24 cellular contexts compared by ENCODE assay signal in the genomic region with DNA sequence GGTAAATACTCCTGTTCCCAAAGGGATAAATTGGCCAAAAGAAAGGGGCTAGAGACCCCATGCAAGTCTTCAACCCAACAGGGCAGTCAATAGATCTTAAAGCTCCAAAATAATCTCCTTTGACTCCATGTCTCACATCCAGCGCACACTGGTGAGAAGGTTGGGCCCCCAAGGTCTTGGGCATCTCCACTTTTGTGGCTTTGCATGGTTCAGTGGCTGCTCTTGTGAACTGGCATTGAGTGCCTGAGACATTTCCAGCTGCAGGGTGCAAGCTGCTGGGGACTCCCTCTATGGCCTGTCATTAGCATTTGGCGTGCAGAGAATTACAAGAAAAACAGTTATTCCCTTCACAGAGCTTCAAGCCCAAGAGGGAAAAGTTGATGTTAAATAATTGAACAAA.
"Had no signal": no experiment of that assay in that cellular context is flagged by ENCODE, and none has a peak within 500 bp of the region (broad histone marks: within the 10 kb centered on the region; RNA-seq: fewer than 3 reads in every experiment).

No MANE protein-coding gene starts in this region.

- H3K27me3 ChIP-seq: stomach, suprapubic skin, testis, thyroid gland, tibial artery, tibial nerve, transverse colon, upper lobe of left lung, upper lobe of right lung, uterus, vagina had no signal

- H3K4me1 ChIP-seq: stomach, suprapubic skin, testis, thyroid gland, tibial artery, tibial nerve, transverse colon, upper lobe of left lung, upper lobe of right lung, uterus, vagina had no signal

- H3K9me3 ChIP-seq: stomach, suprapubic skin, testis, thoracic aorta, thyroid gland, tibial artery, tibial nerve, transverse colon, upper lobe of left lung, upper lobe of right lung, uterus, vagina had no signal

- H3K4me3 ChIP-seq: stomach, suprapubic skin, testis, thoracic aorta, thyroid gland, tibial artery, tibial nerve, transverse colon, upper lobe of left lung, upper lobe of right lung, uterus, vagina had no signal

- H3K27ac ChIP-seq: stomach, suprapubic skin, testis, thoracic aorta, thyroid gland, tibial artery, tibial nerve, transverse colon, upper lobe of left lung, upper lobe of right lung, uterus, vagina had no signal

- ATAC-seq: stimulated activated naive CD8-positive, alpha-beta T cell treated with anti-CD3 and anti-CD28 coated beads, Interleukin-15, amount 100 ng/mL, for 72 hours; stimulated activated naive CD8-positive, alpha-beta T cell treated with anti-CD3 and anti-CD28 coated beads, Interleukin-15, Interleukin-2, amounts not matched to agents 100 U/mL and 50 U/mL, for 24 hours; upper lobe of right lung had no signal

- DNase-seq: stimulated activated CD4-positive, alpha-beta T cell treated with anti-CD3 and anti-CD28 coated beads, Interleukin-2, amount 100 ng/mL, for 48 hours; stimulated activated CD4-positive, alpha-beta T cell treated with anti-CD3 and anti-CD28 coated beads, Interleukin-4, amount 100 ng/mL, for 1 hour; stimulated activated CD4-positive, alpha-beta T cell treated with anti-CD3 and anti-CD28 coated beads, Interleukin-4, amount 100 ng/mL, for 24 hours; stimulated activated CD4-positive, alpha-beta T cell treated with anti-CD3 and anti-CD28 coated beads, Interleukin-4, amount 100 ng/mL, for 4 hours; stimulated activated CD8-positive, alpha-beta memory T cell treated with anti-CD3 and anti-CD28 coated beads, Interleukin-4, amount 100 ng/mL, for 48 hours; stimulated activated naive B cell treated with anti-CD40 and anti-IgM and Interleukin-4, amounts not matched to agents 10 μg/mL and 1 μg/mL and 100 μg/mL, for 72 hours; stimulated activated naive CD4-positive, alpha-beta T cell; stimulated activated naive CD4-positive, alpha-beta T cell treated with Interleukin-2 at 50 U/mL for 16 hours; stimulated activated naive CD8-positive, alpha-beta T cell treated with anti-CD3 and anti-CD28 coated beads, Interleukin-15, amount 100 ng/mL, for 72 hours; stimulated activated naive CD8-positive, alpha-beta T cell treated with anti-CD3 and anti-CD28 coated beads, Interleukin-15, Interleukin-2, amounts not matched to agents 100 U/mL and 50 U/mL, for 24 hours; stomach; substantia nigra; testis; thyroid gland; tibial artery; transverse colon; trophoblast cell; upper lobe of left lung; upper lobe of right lung; uterus had no signal

- H3K36me3 ChIP-seq: stomach, suprapubic skin, thoracic aorta, thyroid gland, tibial artery, tibial nerve, transverse colon, upper lobe of left lung, upper lobe of right lung, uterus, vagina had no signal
